In the genomic region with DNA sequence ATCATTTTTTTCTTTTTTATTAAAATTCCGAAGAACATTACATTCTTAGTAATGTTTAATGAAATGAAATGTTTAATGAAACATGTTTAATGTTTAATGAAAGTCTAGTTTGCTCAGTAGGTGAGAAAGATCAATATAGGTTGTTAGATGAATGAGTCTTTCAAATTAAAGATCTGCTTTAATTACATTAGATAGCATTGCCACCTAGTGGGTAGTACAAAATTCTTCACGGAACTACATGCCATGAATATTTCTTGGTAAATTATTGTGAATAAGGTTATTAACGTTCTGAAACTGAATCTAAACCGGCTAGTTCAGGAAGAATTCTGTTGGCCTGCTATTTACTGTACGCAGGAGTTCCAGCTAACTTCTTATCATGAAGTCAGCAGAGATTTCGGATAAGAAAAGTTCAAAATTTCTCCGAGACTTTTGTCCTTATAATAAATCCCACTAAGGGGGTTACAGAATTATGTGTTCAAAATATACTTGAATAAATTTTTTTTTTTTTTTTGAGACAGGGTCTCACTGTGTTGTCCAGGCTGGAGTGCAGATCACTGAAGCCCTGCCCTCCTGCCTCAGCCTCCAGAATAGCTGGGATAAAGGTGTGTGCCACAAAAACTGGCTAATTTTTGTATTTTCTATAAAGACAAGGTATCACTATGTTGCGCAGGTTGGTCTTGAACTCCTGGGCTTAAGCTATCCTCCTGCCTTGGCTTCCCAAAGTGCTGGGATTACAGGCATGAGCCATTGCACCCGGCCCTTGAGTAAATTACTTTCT, we compare ENCODE assay signal across 10 cellular contexts. TPM values are rescaled to one million over a fixed set of nuclear protein-coding genes. Genes with fewer than 3 reads are reported as not detected.
DNase-seq lines count a peak whose midpoint lies in the region; ATAC-seq, FAIRE-seq and TF ChIP-seq lines count a peak whose summit lies in the region.
"Had no signal": no experiment of that assay in that cellular context is flagged by ENCODE, and none has a peak within 500 bp of the region (broad histone marks: within the 10 kb centered on the region; RNA-seq: fewer than 3 reads in every experiment).

No MANE protein-coding gene starts in this region.

- no peaks in the 10 kb centered on the region for H3K36me3 Mint-ChIP-seq in H9 (ENCODE audit: insufficient read depth in 1 of 3, low read depth in 3 of 3)
- no peaks in the 10 kb centered on the region for H3K36me3 Mint-ChIP-seq in activated CD4-positive, alpha-beta memory T cell treated with anti-CD3 and anti-CD28 coated beads, Interleukin-2, amount 10 ng/mL, durations not matched to agents 7 days and 5 days (ENCODE audit: low read depth)
- H3K36me3 Mint-ChIP-seq: natural killer cell treated with Interleukin-12 subunit alpha and Interleukin-12 subunit beta and Interleukin-15 and Interleukin-18, amount 100 ng/mL, for 72 hours had no signal

- POLR2A ChIA-PET in activated CD4-positive, alpha-beta memory T cell treated with anti-CD3 and anti-CD28 coated beads, Interleukin-2, amount 10 ng/mL, durations not matched to agents 7 days and 5 days (lab: Charles Lee) = interaction anchor here (0.7 kb wide), 1 partner anchor 186 kb away, joined by 4 read pairs; no protein-coding TSS in a partner anchor

- H3K56ac ChIP-seq in H9 (ENCODE audit: insufficient read length, low read depth, low read length) = no peak overlapping the region

- H3K27me3 Mint-ChIP-seq in H9 (ENCODE audit: low read depth) = no peaks in the 10 kb centered on the region
- H3K27me3 Mint-ChIP-seq in activated CD4-positive, alpha-beta memory T cell treated with anti-CD3 and anti-CD28 coated beads, Interleukin-2, amount 10 ng/mL, durations not matched to agents 7 days and 5 days = no peaks in the 10 kb centered on the region
- H3K27me3 Mint-ChIP-seq: natural killer cell treated with Interleukin-12 subunit alpha and Interleukin-12 subunit beta and Interleukin-15 and Interleukin-18, amount 100 ng/mL, for 72 hours had no signal

- H3K27ac ChIP-seq in H9 (ENCODE audit: insufficient read length, low read depth, low read length) (no peak overlapping the region), pancreas (peak overlapping the region in 2 of 4 donors; percentile 50 to 62)
- H3K27ac ChIP-seq: SJSA1 had no signal

- H4K5ac ChIP-seq in H9 (ENCODE audit: insufficient read length, low read depth, low read length) = no peak overlapping the region

- H3K4me3 Mint-ChIP-seq in H9 = no peak overlapping the region
- H3K4me3 Mint-ChIP-seq in activated CD4-positive, alpha-beta memory T cell treated with anti-CD3 and anti-CD28 coated beads, Interleukin-2, amount 10 ng/mL, durations not matched to agents 7 days and 5 days = no peak overlapping the region
- H3K4me3 Mint-ChIP-seq: natural killer cell treated with Interleukin-12 subunit alpha and Interleukin-12 subunit beta and Interleukin-15 and Interleukin-18, amount 100 ng/mL, for 72 hours had no signal

- H3K9ac ChIP-seq in H9 (ENCODE audit: extremely low read depth, insufficient read length, low read length) = no peak overlapping the region
- H3K9ac ChIP-seq in endocrine pancreas (ENCODE audit: control insufficient read depth, insufficient read depth, low read length) = no peak overlapping the region

- H3K27me3 ChIP-seq in H9 (ENCODE audit: insufficient read depth, low read length) (no peaks in the 10 kb centered on the region), endocrine pancreas (ENCODE audit: control insufficient read depth, insufficient read depth, low read length) (no peaks in the 10 kb centered on the region), pancreas (no peaks in the 10 kb centered on the region)
- H3K27me3 ChIP-seq: SJSA1 had no signal

- H4K91ac ChIP-seq in H9 (ENCODE audit: insufficient read length, low read depth, low read length) = no peak overlapping the region

- H3K9me3 ChIP-seq in H9 (ENCODE audit: control insufficient read depth, low read depth, low read length) (no peaks in the 10 kb centered on the region), endocrine pancreas (ENCODE audit: control insufficient read depth, low read length) (no peaks in the 10 kb centered on the region), pancreas (no peaks in the 10 kb centered on the region)
- H3K9me3 ChIP-seq: SJSA1 had no signal

- no peak overlapping the region for H3K23ac ChIP-seq in H9 (ENCODE audit: insufficient read length, low read depth, low read length)

- H4K20me1 ChIP-seq in H9 (ENCODE audit: control insufficient read depth, insufficient read depth, insufficient read length) = no peaks in the 10 kb centered on the region

- peak; percentile 82 to 91 (median 90) for ATAC-seq in pancreas
- ATAC-seq in HG03095 (IDR thresholded peaks at IDR 0.05; ENCODE audit: unreplicated experiment) = no peak

- no peak overlapping the region for H3K18ac ChIP-seq in H9 (ENCODE audit: insufficient read length, low read depth, low read length)

- no peak overlapping the region for H3K4me2 ChIP-seq in H9 (ENCODE audit: insufficient read depth, insufficient read length, low read length)

- H3K4me1 Mint-ChIP-seq in H9 = peaks cover 0 to 1% of the 10 kb centered on the region in 2 experiments; a peak in 1 of 4 replicates
- peaks cover 9% of the 10 kb centered on the region for H3K4me1 Mint-ChIP-seq in activated CD4-positive, alpha-beta memory T cell treated with anti-CD3 and anti-CD28 coated beads, Interleukin-2, amount 10 ng/mL, durations not matched to agents 7 days and 5 days

- no peak overlapping the region for H2BK12ac ChIP-seq in H9 (ENCODE audit: insufficient read length, low read depth, low read length)

- DNase-seq in DMS 273 (lab: John Stamatoyannopoulos, UW; ENCODE audit: unreplicated experiment) (peak; percentile 60), H9 (no peak), NOMO-1 treated with dmso at 0.1 percent for 144 hours (lab: John Stamatoyannopoulos, UW; ENCODE audit: unreplicated experiment) (peak; percentile 44), pancreas (no peak), HK-2 (ENCODE audit: unreplicated experiment) (no peak)
- no peak for DNase-seq in activated CD4-positive, alpha-beta memory T cell treated with anti-CD3 and anti-CD28 coated beads, Interleukin-2, amount 10 ng/mL, durations not matched to agents 7 days and 5 days

- CTCF ChIA-PET in activated CD4-positive, alpha-beta memory T cell treated with anti-CD3 and anti-CD28 coated beads, Interleukin-2, amount 10 ng/mL, durations not matched to agents 7 days and 5 days (lab: Charles Lee) = interaction anchor here (0.6 to 3.2 kb wide), 8 partner anchors 48 to 219 kb away, joined by 3 to 9 read pairs (median 3); a partner anchor contains a TSS

- H2BK15ac ChIP-seq in H9 (ENCODE audit: low read depth, low read length) = no peak overlapping the region

- no peaks in the 10 kb centered on the region for H3K23me2 ChIP-seq in H9 (ENCODE audit: insufficient read length, low read depth, low read length, poor library complexity, severe bottlenecking)

- H3K4me3 ChIP-seq in endocrine pancreas (ENCODE audit: control insufficient read depth, insufficient read depth, low read length) (peak overlapping the region; percentile 8), pancreas (peak overlapping the region in 1 of 4 donors; percentile 7)
- H3K4me3 ChIP-seq: SJSA1 had no signal

- peak; percentile 54 for FAIRE-seq in pancreas (lab: Jason Lieb, UNC)

- H3K36me3 ChIP-seq in endocrine pancreas (ENCODE audit: control insufficient read depth, insufficient read depth, low read length) = no peaks in the 10 kb centered on the region
- H3K36me3 ChIP-seq in pancreas = no peaks in the 10 kb centered on the region
- H3K36me3 ChIP-seq: SJSA1 had no signal

- peak; percentile 46 for TF ChIP-seq CTCF in H9 (conservative IDR thresholded peaks at IDR 0.05)
- TF ChIP-seq CTCF in pancreas (IDR thresholded peaks at IDR 0.05) = peak in 3 of 4 donors; percentile 14 to 32 (median 30)

- H3K9me3 Mint-ChIP-seq in H9 = no peaks in the 10 kb centered on the region
- no peaks in the 10 kb centered on the region for H3K9me3 Mint-ChIP-seq in activated CD4-positive, alpha-beta memory T cell treated with anti-CD3 and anti-CD28 coated beads, Interleukin-2, amount 10 ng/mL, durations not matched to agents 7 days and 5 days
- H3K9me3 Mint-ChIP-seq: natural killer cell treated with Interleukin-12 subunit alpha and Interleukin-12 subunit beta and Interleukin-15 and Interleukin-18, amount 100 ng/mL, for 72 hours had no signal

- H3K4me1 ChIP-seq in H9 (ENCODE audit: insufficient read depth, low read length) = no peaks in the 10 kb centered on the region
- no peaks in the 10 kb centered on the region for H3K4me1 ChIP-seq in endocrine pancreas (ENCODE audit: control insufficient read depth, insufficient read depth, low read length)
- peaks cover 8 to 12% (median 10%) of the 10 kb centered on the region in 3 donors for H3K4me1 ChIP-seq in pancreas

- no peak overlapping the region for H3K4ac ChIP-seq in H9 (ENCODE audit: low read depth, low read length)

- H2AFZ ChIP-seq in H9 (ENCODE audit: low read length) = no peak overlapping the region

- H2AK5ac ChIP-seq in H9 (ENCODE audit: insufficient read length, low read length) = no peak overlapping the region

- no peak overlapping the region for H2BK120ac ChIP-seq in H9 (ENCODE audit: low read depth, low read length, poor library complexity, severe bottlenecking)

- no CpG with 5 or more reads among the region's 9 CpGs for WGBS in H9 (ENCODE audit: extremely low coverage, insufficient read length, low lambda C conversion rate)
- 23 to 25% methylated on average over 9 of the region's 9 CpGs for WGBS in pancreas, 2 donors

- no peak overlapping the region for H3K14ac ChIP-seq in H9 (ENCODE audit: insufficient read depth, low read length)

- H2BK20ac ChIP-seq in H9 (ENCODE audit: low read depth, low read length, poor library complexity, severe bottlenecking) = no peak overlapping the region

- H2BK5ac ChIP-seq in H9 (ENCODE audit: insufficient read length, low read length) = no peak overlapping the region

- no peak overlapping the region for H4K8ac ChIP-seq in H9 (replicated peaks; ENCODE audit: insufficient read length, low read depth, low read length)

- no peak overlapping the region for H3K27ac Mint-ChIP-seq in H9
- H3K27ac Mint-ChIP-seq in activated CD4-positive, alpha-beta memory T cell treated with anti-CD3 and anti-CD28 coated beads, Interleukin-2, amount 10 ng/mL, durations not matched to agents 7 days and 5 days = no peak overlapping the region
- H3K27ac Mint-ChIP-seq: natural killer cell treated with Interleukin-12 subunit alpha and Interleukin-12 subunit beta and Interleukin-15 and Interleukin-18, amount 100 ng/mL, for 72 hours had no signal

- intact Hi-C loops in pancreas (cut with DNase I) = loop anchor here in 2 of 3 donors (5.0 to 10.0 kb wide), 2 partner anchors 182 to 185 kb away; no protein-coding TSS in a partner anchor

- no peaks in the 10 kb centered on the region for H3K79me2 ChIP-seq in H9 (ENCODE audit: insufficient read depth, low read length)

- no peaks in the 10 kb centered on the region for H3K79me1 ChIP-seq in H9 (ENCODE audit: insufficient read depth, low read depth, low read length, poor library complexity, severe bottlenecking)

- no peak overlapping the region for H3T11ph ChIP-seq in H9 (ENCODE audit: low read length)

RNA-seq across cellular contexts. Expression of a gene that starts 7.9 kb away (rescaled TPM):
- total RNA-seq in H9 (2021) (106 and 110 TPM in 2 replicates), pancreas (10 to 100 TPM; 36.5 to 69.4 (median 50.3) TPM)
- polyA plus RNA-seq in pancreas = 10 to 100 TPM; 44.4 to 57.0 TPM
- 10 to 100 TPM; 67.6 to 69.0 TPM for total RNA-seq in activated CD4-positive, alpha-beta memory T cell treated with anti-CD3 and anti-CD28 coated beads, Interleukin-2, amount 10 ng/mL, durations not matched to agents 7 days and 5 days

RNA-seq across cellular contexts. Expression of a gene that starts 31.8 kb away (rescaled TPM):
- total RNA-seq in H9 (2021) (not detected in 2 replicates), pancreas (not detected)
- not detected for polyA plus RNA-seq in pancreas
- 1 to 10 TPM; 1.2 to 1.5 TPM for total RNA-seq in activated CD4-positive, alpha-beta memory T cell treated with anti-CD3 and anti-CD28 coated beads, Interleukin-2, amount 10 ng/mL, durations not matched to agents 7 days and 5 days
- total RNA-seq: SJSA1 had no signal

RNA-seq across cellular contexts. Expression of a gene that starts 47.9 kb away (rescaled TPM):
- 125 TPM in 2 replicates for total RNA-seq in H9 (2021)
- total RNA-seq in pancreas = 10 to 100 TPM; 33.7 to 85.6 (median 53.2) TPM
- 10 to 100 TPM; 45.7 to 52.4 TPM for polyA plus RNA-seq in pancreas
- total RNA-seq in activated CD4-positive, alpha-beta memory T cell treated with anti-CD3 and anti-CD28 coated beads, Interleukin-2, amount 10 ng/mL, durations not matched to agents 7 days and 5 days = 100 to 1,000 TPM; 155 to 156 TPM

Comparison
In these comparisons a context has a peak if more than half of its experiments do, and no peak if none do; other contexts are left out.
1. DNase-seq: peak in DMS 273 (single experiment) and NOMO-1 treated with dmso at 0.1 percent for 144 hours (single experiment); none in H9 (single experiment), pancreas (0 of 6), activated CD4-positive, alpha-beta memory T cell treated with anti-CD3 and anti-CD28 coated beads, Interleukin-2, amount 10 ng/mL, durations not matched to agents 7 days and 5 days (single experiment) and HK-2 (single experiment).